Comparison of ENCODE assay signal across 1 cellular context in genomic region chr10:113679463-113680171, GRCh38.
A peak's percentile ranks its signal among the peaks of the same experiment; 100 is the strongest.
TF ChIP-seq lines count a peak whose summit lies in the region.

Gene CASP7 (plus strand): TSS chr10:113679912. CDS start chr10:113697494, 17,582 bp downstream.

TF ChIP-seq in HepG2, 621 proteins besides CTCF, POLR2A, EP300 and RAD21 (continued from another document and continues in another):
- TF ChIP-seq HNF4G (IDR thresholded peaks at IDR 0.05; ENCODE audit: borderline replicate concordance, low read depth, low read length) = no peak
- 0 out of 2 replicates have a peak, but pooled peaks have one; percentile 16 for TF ChIP-seq HNF4G (CRISPR knock-in tag; IDR thresholded peaks at IDR 0.05; ENCODE audit: borderline replicate concordance, low read depth)
- 0 out of 2 replicates have a peak, but pooled peaks have one; percentile 34 for TF ChIP-seq ZNF747 (CRISPR knock-in tag; IDR thresholded peaks at IDR 0.05; ENCODE audit: borderline replicate concordance)
- peak; percentile 80; the same call in 1 of the 2 replicates for TF ChIP-seq ZSCAN25 (CRISPR knock-in tag; IDR thresholded peaks at IDR 0.05)
- 0 out of 2 replicates have a peak, but pooled peaks have one; percentile 20 for TF ChIP-seq ZNF773 (CRISPR knock-in tag; IDR thresholded peaks at IDR 0.05; ENCODE audit: borderline replicate concordance)
- peak; percentile 60; the same call in 1 of the 2 replicates for TF ChIP-seq ZNF558 (CRISPR knock-in tag; IDR thresholded peaks at IDR 0.05; ENCODE audit: borderline replicate concordance)
- TF ChIP-seq GLMP (CRISPR knock-in tag; IDR thresholded peaks at IDR 0.05; ENCODE audit: borderline replicate concordance) = no peak
- TF ChIP-seq MTERF4 (CRISPR knock-in tag; IDR thresholded peaks at IDR 0.05) = 0 out of 2 replicates have a peak, but pooled peaks have one; percentile 49
- 0 out of 2 replicates have a peak, but pooled peaks have one; percentile 3 for TF ChIP-seq CEBPG (CRISPR knock-in tag; IDR thresholded peaks at IDR 0.05)
- TF ChIP-seq ATAD3A (CRISPR knock-in tag; IDR thresholded peaks at IDR 0.05) = no peak
- TF ChIP-seq KIAA2018 (CRISPR knock-in tag; IDR thresholded peaks at IDR 0.05; ENCODE audit: borderline replicate concordance) = no peak
- TF ChIP-seq SCMH1 (CRISPR knock-in tag; IDR thresholded peaks at IDR 0.05; ENCODE audit: borderline replicate concordance) = no peak
- TF ChIP-seq KDM5A (IDR thresholded peaks at IDR 0.05; ENCODE audit: borderline replicate concordance, low read length) = peak; percentile 5; the same call in 1 of the 2 replicates
- no peak for TF ChIP-seq ZNF101 (CRISPR knock-in tag; IDR thresholded peaks at IDR 0.05; ENCODE audit: borderline replicate concordance, low read depth)
- no peak for TF ChIP-seq HNF1A (IDR thresholded peaks at IDR 0.05; ENCODE audit: low read depth)
- peak; percentile 37 for TF ChIP-seq HNF1A (CRISPR knock-in tag; IDR thresholded peaks at IDR 0.05; ENCODE audit: borderline replicate concordance)
- TF ChIP-seq RFX5 (IDR thresholded peaks at IDR 0.05; ENCODE audit: low read depth, low read length) = no peak
- no peak for TF ChIP-seq ARNTL (CRISPR knock-in tag; IDR thresholded peaks at IDR 0.05)
- TF ChIP-seq SNAPC2 (CRISPR knock-in tag; IDR thresholded peaks at IDR 0.05) = no peak
- no peak for TF ChIP-seq ARID3A (IDR thresholded peaks at IDR 0.05; ENCODE audit: low read depth, low read length)
- TF ChIP-seq STAT6 (CRISPR knock-in tag; IDR thresholded peaks at IDR 0.05; ENCODE audit: borderline replicate concordance) = 0 out of 2 replicates have a peak, but pooled peaks have one; percentile 50
- no peak; the same call in 1 of the 2 replicates for TF ChIP-seq ZBTB33 (CRISPR knock-in tag; IDR thresholded peaks at IDR 0.05)
- no peak for TF ChIP-seq ZNF333 (CRISPR knock-in tag; IDR thresholded peaks at IDR 0.05; ENCODE audit: borderline replicate concordance)
- peak; percentile 64 for TF ChIP-seq ZNF709 (CRISPR knock-in tag; IDR thresholded peaks at IDR 0.05)
- TF ChIP-seq ZFYVE20 (CRISPR knock-in tag; IDR thresholded peaks at IDR 0.05; ENCODE audit: borderline replicate concordance, low read depth) = no peak
- no peak for TF ChIP-seq ZMYM2 (CRISPR knock-in tag; IDR thresholded peaks at IDR 0.05)
- TF ChIP-seq GATAD2A (CRISPR knock-in tag; IDR thresholded peaks at IDR 0.05) = no peak; the same call in 1 of the 2 replicates
- peak; percentile 68; the same call in 1 of the 2 replicates for TF ChIP-seq ZXDC (CRISPR knock-in tag; IDR thresholded peaks at IDR 0.05)
- TF ChIP-seq ZNF430 (CRISPR knock-in tag; IDR thresholded peaks at IDR 0.05) = no peak; the same call in 1 of the 2 replicates
- TF ChIP-seq ZBTB1 (CRISPR knock-in tag; IDR thresholded peaks at IDR 0.05; ENCODE audit: borderline replicate concordance) = no peak
